Comparison of ENCODE assay signal across 10 cellular contexts in genomic region chr7:104341545-104341944, GRCh38. TPM values are rescaled to one million over a fixed set of nuclear protein-coding genes. Genes with fewer than 3 reads are reported as not detected.
DNase-seq lines count a peak whose midpoint lies in the region; ATAC-seq and TF ChIP-seq lines count a peak whose summit lies in the region.
"Had no signal": no experiment of that assay in that cellular context is flagged by ENCODE, and none has a peak within 500 bp of the region (broad histone marks: within the 10 kb centered on the region; RNA-seq: fewer than 3 reads in every experiment).

No MANE protein-coding gene starts in this region.

- no peaks in the 10 kb centered on the region for H3K27me3 ChIP-seq in Loucy (ENCODE audit: insufficient read depth, low read length, poor library complexity, severe bottlenecking)
- H3K27me3 ChIP-seq in SJCRH30 = no peaks in the 10 kb centered on the region
- peaks cover 2% of the 10 kb centered on the region for H3K27me3 ChIP-seq in kidney epithelial cell (ENCODE audit: control insufficient read depth, insufficient read depth, low read length)
- H3K27me3 ChIP-seq in prostate gland (replicated peaks; ENCODE audit: insufficient read depth) = no peaks in the 10 kb centered on the region

- no peak overlapping the region for H2AFZ ChIP-seq in Loucy (ENCODE audit: low read length)

- WGBS in prostate gland = 10% methylated on average over 2 of the region's 2 CpGs

- H3K9ac ChIP-seq in Loucy (ENCODE audit: low read depth, low read length, poor library complexity, severe bottlenecking) = no peak overlapping the region

- no peak overlapping the region for H3K27ac ChIP-seq in SJCRH30
- H3K27ac ChIP-seq in prostate gland = no peak overlapping the region

- no peak for TF ChIP-seq POLR2A in prostate gland (IDR thresholded peaks at IDR 0.05)

- no peaks in the 10 kb centered on the region for H3F3A ChIP-seq in Loucy (ENCODE audit: low read depth)

- no peak overlapping the region for H3K4me2 ChIP-seq in Loucy (ENCODE audit: low read depth, low read length, poor library complexity, severe bottlenecking)

- H3K36me3 ChIP-seq in Loucy (ENCODE audit: insufficient read depth, low read length) = no peaks in the 10 kb centered on the region
- no peaks in the 10 kb centered on the region for H3K36me3 ChIP-seq in SJCRH30
- no peaks in the 10 kb centered on the region for H3K36me3 ChIP-seq in kidney epithelial cell (ENCODE audit: control insufficient read depth, insufficient read depth, low read length)
- no peaks in the 10 kb centered on the region for H3K36me3 ChIP-seq in prostate gland

- H3K9me3 ChIP-seq in Loucy (ENCODE audit: insufficient read depth, low read depth, low read length) (no peaks in the 10 kb centered on the region), SJCRH30 (replicated peaks) (no peaks in the 10 kb centered on the region), prostate gland (no peaks in the 10 kb centered on the region)

- DNase-seq in GM10266 (ENCODE audit: extremely low spot score) = no peak
- peak; percentile 25 to 49 for DNase-seq in SJCRH30
- no peak for DNase-seq in kidney epithelial cell (ENCODE audit: low read depth)
- DNase-seq in activated CD8-positive, alpha-beta memory T cell treated with anti-CD3 and anti-CD28 coated beads, Interleukin-2, amount 10 ng/mL, durations not matched to agents 7 days and 5 days = no peak
- DNase-seq in prostate gland (ENCODE audit: low spot score) = no peak
- no peak for DNase-seq in AML-193 (lab: John Stamatoyannopoulos, UW)

- H3K4me3 ChIP-seq in Loucy (ENCODE audit: low read length, poor library complexity, severe bottlenecking) (no peak overlapping the region), SJCRH30 (no peak overlapping the region), kidney epithelial cell (ENCODE audit: low read depth, low read length) (no peak overlapping the region), prostate gland (no peak overlapping the region)

- H3K27me3 Mint-ChIP-seq in activated CD8-positive, alpha-beta memory T cell treated with anti-CD3 and anti-CD28 coated beads, Interleukin-2, amount 10 ng/mL, durations not matched to agents 7 days and 5 days = peaks cover 11% of the 10 kb centered on the region

- H3K27ac Mint-ChIP-seq in activated CD8-positive, alpha-beta memory T cell treated with anti-CD3 and anti-CD28 coated beads, Interleukin-2, amount 10 ng/mL, durations not matched to agents 7 days and 5 days = no peak overlapping the region

- no peak overlapping the region for H3K4me3 Mint-ChIP-seq in activated CD8-positive, alpha-beta memory T cell treated with anti-CD3 and anti-CD28 coated beads, Interleukin-2, amount 10 ng/mL, durations not matched to agents 7 days and 5 days

- H3K4me1 ChIP-seq in Loucy (ENCODE audit: insufficient read depth, low read length, poor library complexity, severe bottlenecking) (no peaks in the 10 kb centered on the region), SJCRH30 (no peaks in the 10 kb centered on the region), prostate gland (replicated peaks) (no peaks in the 10 kb centered on the region)

- H3K9me3 Mint-ChIP-seq in activated CD8-positive, alpha-beta memory T cell treated with anti-CD3 and anti-CD28 coated beads, Interleukin-2, amount 10 ng/mL, durations not matched to agents 7 days and 5 days (ENCODE audit: low read depth) = no peaks in the 10 kb centered on the region

- no peak for ATAC-seq in activated CD8-positive, alpha-beta memory T cell treated with anti-CD3 and anti-CD28 coated beads, Interleukin-2, amount 10 ng/mL, durations not matched to agents 7 days and 5 days
- ATAC-seq in HG02798 (IDR thresholded peaks at IDR 0.05; ENCODE audit: poor library complexity, unreplicated experiment) = no peak
- ATAC-seq: Right ventricle myocardium inferior had no signal

- no peaks in the 10 kb centered on the region for H3K9me2 ChIP-seq in Loucy (replicated peaks; ENCODE audit: low read depth, low read length)

- intact Hi-C loops in prostate gland (cut with DNase I) = no loop called here

- no peaks in the 10 kb centered on the region for H4K20me1 ChIP-seq in Loucy (ENCODE audit: insufficient read depth, low read length, poor library complexity, severe bottlenecking)

- H3K36me3 Mint-ChIP-seq in activated CD8-positive, alpha-beta memory T cell treated with anti-CD3 and anti-CD28 coated beads, Interleukin-2, amount 10 ng/mL, durations not matched to agents 7 days and 5 days = no peaks in the 10 kb centered on the region

- no peaks in the 10 kb centered on the region for H3K79me2 ChIP-seq in Loucy (ENCODE audit: insufficient read depth, low read length)

- H3K4me1 Mint-ChIP-seq in activated CD8-positive, alpha-beta memory T cell treated with anti-CD3 and anti-CD28 coated beads, Interleukin-2, amount 10 ng/mL, durations not matched to agents 7 days and 5 days = no peaks in the 10 kb centered on the region

- CTCF ChIA-PET in activated CD8-positive, alpha-beta memory T cell treated with anti-CD3 and anti-CD28 coated beads, Interleukin-2, amount 10 ng/mL, durations not matched to agents 7 days and 5 days (lab: Charles Lee) = no interaction called here

- TF ChIP-seq CTCF in GM10266 (IDR thresholded peaks at IDR 0.05; ENCODE audit: control insufficient read depth, insufficient read depth, low read depth, missing control alignments) (peak; percentile 12), Loucy (conservative IDR thresholded peaks at IDR 0.05; ENCODE audit: low read length) (peak; percentile 62), kidney epithelial cell (IDR thresholded peaks at IDR 0.05; ENCODE audit: insufficient read depth, low read length, poor library complexity, severe bottlenecking) (peak; percentile 23), prostate gland (IDR thresholded peaks at IDR 0.05) (no peak)

RNA-seq across cellular contexts. Expression of gene LHFPL3, which starts 13.1 kb away (rescaled TPM):
- total RNA-seq in SJCRH30 (2014; rRNA removed; shearing (Covaris generic)) = 0.05 and 0.22 TPM in 2 replicates
- total RNA-seq in kidney epithelial cell = not detected in 2 replicates
- not detected for total RNA-seq in activated CD8-positive, alpha-beta memory T cell treated with anti-CD3 and anti-CD28 coated beads, Interleukin-2, amount 10 ng/mL, durations not matched to agents 7 days and 5 days
- total RNA-seq in prostate gland = under 1 TPM in 1 of 2 donors, not detected in 1; 0.14 TPM
- total RNA-seq: omental fat pad, Right ventricle myocardium inferior had no signal

Comparison
In these comparisons a context has a peak if more than half of its experiments do, and no peak if none do; other contexts are left out.
1. DNase-seq: peak in SJCRH30 (2 of 2); none in GM10266 (single experiment), kidney epithelial cell (single experiment), activated CD8-positive, alpha-beta memory T cell treated with anti-CD3 and anti-CD28 coated beads, Interleukin-2, amount 10 ng/mL, durations not matched to agents 7 days and 5 days (single experiment), prostate gland (single experiment) and AML-193 (0 of 2).
2. CTCF ChIP-seq: peak in GM10266 (single experiment), Loucy (single experiment) and kidney epithelial cell (single experiment); none in prostate gland (0 of 4).